2 cellular contexts compared by ENCODE assay signal in the genomic region with DNA sequence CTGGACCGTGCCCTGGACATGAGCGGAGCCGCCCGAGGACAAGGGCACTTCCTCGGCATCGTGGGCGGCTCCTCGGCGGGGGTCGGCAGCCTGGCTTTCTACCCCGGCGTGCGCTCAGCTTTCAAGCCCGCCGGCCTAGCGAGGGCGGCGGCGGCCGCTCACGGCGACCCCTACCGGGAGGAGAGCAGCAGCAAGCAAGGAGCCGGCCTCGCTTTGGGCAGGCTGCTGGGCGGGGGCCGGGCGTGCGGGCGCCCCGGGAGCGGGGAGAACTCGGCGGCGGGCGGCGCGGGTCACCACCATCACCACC.
TF ChIP-seq lines count a peak whose summit lies in the region.

No MANE protein-coding gene starts in this region.

TF ChIP-seq in liver, 16 proteins besides CTCF, POLR2A, EP300 and RAD21 (continued from another document):
- TF ChIP-seq EGR1 (IDR thresholded peaks at IDR 0.05; ENCODE audit: low read depth in 2 of 2) = no peak
- TF ChIP-seq, protein P1, sequence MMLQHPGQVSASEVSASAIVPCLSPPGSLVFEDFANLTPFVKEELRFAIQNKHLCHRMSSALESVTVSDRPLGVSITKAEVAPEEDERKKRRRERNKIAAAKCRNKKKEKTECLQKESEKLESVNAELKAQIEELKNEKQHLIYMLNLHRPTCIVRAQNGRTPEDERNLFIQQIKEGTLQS (IDR thresholded peaks at IDR 0.05) = no peak
- TF ChIP-seq, protein P2, sequence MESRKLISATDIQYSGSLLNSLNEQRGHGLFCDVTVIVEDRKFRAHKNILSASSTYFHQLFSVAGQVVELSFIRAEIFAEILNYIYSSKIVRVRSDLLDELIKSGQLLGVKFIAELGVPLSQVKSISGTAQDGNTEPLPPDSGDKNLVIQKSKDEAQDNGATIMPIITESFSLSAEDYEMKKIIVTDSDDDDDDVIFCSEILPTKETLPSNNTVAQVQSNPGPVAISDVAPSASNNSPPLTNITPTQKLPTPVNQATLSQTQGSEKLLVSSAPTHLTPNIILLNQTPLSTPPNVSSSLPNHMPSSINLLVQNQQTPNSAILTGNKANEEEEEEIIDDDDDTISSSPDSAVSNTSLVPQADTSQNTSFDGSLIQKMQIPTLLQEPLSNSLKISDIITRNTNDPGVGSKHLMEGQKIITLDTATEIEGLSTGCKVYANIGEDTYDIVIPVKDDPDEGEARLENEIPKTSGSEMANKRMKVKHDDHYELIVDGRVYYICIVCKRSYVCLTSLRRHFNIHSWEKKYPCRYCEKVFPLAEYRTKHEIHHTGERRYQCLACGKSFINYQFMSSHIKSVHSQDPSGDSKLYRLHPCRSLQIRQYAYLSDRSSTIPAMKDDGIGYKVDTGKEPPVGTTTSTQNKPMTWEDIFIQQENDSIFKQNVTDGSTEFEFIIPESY (IDR thresholded peaks at IDR 0.05) = no peak
- TF ChIP-seq RXRA (IDR thresholded peaks at IDR 0.05) = no peak
- no peak for TF ChIP-seq SP1 (IDR thresholded peaks at IDR 0.05)
- TF ChIP-seq FOXA2 (IDR thresholded peaks at IDR 0.05) = no peak
- no peak for TF ChIP-seq TAF1 (conservative IDR thresholded peaks at IDR 0.05)
- TF ChIP-seq, protein P3, sequence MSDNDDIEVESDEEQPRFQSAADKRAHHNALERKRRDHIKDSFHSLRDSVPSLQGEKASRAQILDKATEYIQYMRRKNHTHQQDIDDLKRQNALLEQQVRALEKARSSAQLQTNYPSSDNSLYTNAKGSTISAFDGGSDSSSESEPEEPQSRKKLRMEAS (IDR thresholded peaks at IDR 0.05) = no peak
- TF ChIP-seq NR2F2 (IDR thresholded peaks at IDR 0.05) = no peak
- no peak for TF ChIP-seq GABPA (IDR thresholded peaks at IDR 0.05 in 1 of 2, conservative IDR thresholded peaks at IDR 0.05 in 1 of 2)
- TF ChIP-seq FOXA1 (IDR thresholded peaks at IDR 0.05) = no peak
- no peak for TF ChIP-seq HNF4A (conservative IDR thresholded peaks at IDR 0.05)
- TF ChIP-seq YY1 (IDR thresholded peaks at IDR 0.05) = no peak

TF ChIP-seq in HepG2, 621 proteins besides CTCF, POLR2A, EP300 and RAD21 (continued from another document):
- TF ChIP-seq ZNF879 (CRISPR knock-in tag; IDR thresholded peaks at IDR 0.05) = no peak
- TF ChIP-seq, protein P4, sequence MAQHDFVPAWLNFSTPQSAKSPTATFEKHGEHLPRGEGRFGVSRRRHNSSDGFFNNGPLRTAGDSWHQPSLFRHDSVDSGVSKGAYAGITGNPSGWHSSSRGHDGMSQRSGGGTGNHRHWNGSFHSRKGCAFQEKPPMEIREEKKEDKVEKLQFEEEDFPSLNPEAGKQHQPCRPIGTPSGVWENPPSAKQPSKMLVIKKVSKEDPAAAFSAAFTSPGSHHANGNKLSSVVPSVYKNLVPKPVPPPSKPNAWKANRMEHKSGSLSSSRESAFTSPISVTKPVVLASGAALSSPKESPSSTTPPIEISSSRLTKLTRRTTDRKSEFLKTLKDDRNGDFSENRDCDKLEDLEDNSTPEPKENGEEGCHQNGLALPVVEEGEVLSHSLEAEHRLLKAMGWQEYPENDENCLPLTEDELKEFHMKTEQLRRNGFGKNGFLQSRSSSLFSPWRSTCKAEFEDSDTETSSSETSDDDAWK (CRISPR knock-in tag; IDR thresholded peaks at IDR 0.05) = no peak
- no peak for TF ChIP-seq ESRRA (CRISPR knock-in tag; IDR thresholded peaks at IDR 0.05; ENCODE audit: low read depth)
- no peak for TF ChIP-seq ATF7-NPFF (CRISPR knock-in tag; IDR thresholded peaks at IDR 0.05; ENCODE audit: low read depth)
- no peak for TF ChIP-seq XBP1 (CRISPR knock-in tag; IDR thresholded peaks at IDR 0.05)
- TF ChIP-seq, protein P5, sequence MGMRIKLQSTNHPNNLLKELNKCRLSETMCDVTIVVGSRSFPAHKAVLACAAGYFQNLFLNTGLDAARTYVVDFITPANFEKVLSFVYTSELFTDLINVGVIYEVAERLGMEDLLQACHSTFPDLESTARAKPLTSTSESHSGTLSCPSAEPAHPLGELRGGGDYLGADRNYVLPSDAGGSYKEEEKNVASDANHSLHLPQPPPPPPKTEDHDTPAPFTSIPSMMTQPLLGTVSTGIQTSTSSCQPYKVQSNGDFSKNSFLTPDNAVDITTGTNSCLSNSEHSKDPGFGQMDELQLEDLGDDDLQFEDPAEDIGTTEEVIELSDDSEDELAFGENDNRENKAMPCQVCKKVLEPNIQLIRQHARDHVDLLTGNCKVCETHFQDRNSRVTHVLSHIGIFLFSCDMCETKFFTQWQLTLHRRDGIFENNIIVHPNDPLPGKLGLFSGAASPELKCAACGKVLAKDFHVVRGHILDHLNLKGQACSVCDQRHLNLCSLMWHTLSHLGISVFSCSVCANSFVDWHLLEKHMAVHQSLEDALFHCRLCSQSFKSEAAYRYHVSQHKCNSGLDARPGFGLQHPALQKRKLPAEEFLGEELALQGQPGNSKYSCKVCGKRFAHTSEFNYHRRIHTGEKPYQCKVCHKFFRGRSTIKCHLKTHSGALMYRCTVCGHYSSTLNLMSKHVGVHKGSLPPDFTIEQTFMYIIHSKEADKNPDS (CRISPR knock-in tag; IDR thresholded peaks at IDR 0.05) = no peak
- TF ChIP-seq MTA3 (CRISPR knock-in tag; IDR thresholded peaks at IDR 0.05) = no peak
- TF ChIP-seq FOXA3 (CRISPR knock-in tag; IDR thresholded peaks at IDR 0.05) = no peak
- TF ChIP-seq ZBTB38 (CRISPR knock-in tag; IDR thresholded peaks at IDR 0.05) = no peak
- TF ChIP-seq, protein P6, sequence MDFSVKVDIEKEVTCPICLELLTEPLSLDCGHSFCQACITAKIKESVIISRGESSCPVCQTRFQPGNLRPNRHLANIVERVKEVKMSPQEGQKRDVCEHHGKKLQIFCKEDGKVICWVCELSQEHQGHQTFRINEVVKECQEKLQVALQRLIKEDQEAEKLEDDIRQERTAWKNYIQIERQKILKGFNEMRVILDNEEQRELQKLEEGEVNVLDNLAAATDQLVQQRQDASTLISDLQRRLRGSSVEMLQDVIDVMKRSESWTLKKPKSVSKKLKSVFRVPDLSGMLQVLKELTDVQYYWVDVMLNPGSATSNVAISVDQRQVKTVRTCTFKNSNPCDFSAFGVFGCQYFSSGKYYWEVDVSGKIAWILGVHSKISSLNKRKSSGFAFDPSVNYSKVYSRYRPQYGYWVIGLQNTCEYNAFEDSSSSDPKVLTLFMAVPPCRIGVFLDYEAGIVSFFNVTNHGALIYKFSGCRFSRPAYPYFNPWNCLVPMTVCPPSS (IDR thresholded peaks at IDR 0.05) = no peak
